In the genomic region with DNA sequence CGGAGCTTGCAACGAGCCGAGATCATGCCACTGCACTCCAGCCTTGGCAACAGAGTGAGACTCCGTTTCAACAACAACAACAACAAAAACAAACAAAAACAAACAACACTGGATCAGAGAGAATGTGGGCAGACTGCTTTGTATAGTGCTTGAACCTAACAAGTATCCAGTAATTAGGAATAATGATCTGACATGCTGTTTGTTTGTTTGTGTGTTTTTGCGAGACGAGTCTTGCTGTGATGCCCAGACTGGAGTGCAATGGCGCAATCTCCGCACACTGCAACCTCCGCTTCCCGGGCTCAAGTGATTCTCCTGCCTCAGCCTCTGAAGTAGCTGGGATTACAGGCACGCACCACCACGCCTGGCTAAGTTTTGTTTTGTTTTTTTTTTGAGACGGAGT, we compare ENCODE assay signal across 27 cellular contexts.
"Had no signal": no experiment of that assay in that cellular context is flagged by ENCODE, and none has a peak within 500 bp of the region (broad histone marks: within the 10 kb centered on the region; RNA-seq: fewer than 3 reads in every experiment).

No MANE protein-coding gene starts in this region.

- H3K27ac ChIP-seq: epithelial cell of prostate, foreskin keratinocyte, heart right ventricle, left lung, neural progenitor cell, parathyroid adenoma, right atrium auricular region, tibial artery, upper lobe of left lung had no signal

- H3K9me3 ChIP-seq: gastroesophageal sphincter, heart right ventricle, left lung, right atrium auricular region, stomach, tibial artery, upper lobe of left lung had no signal

- H3K9me3 Mint-ChIP-seq: mesothelial cell of epicardium; nephron; neural progenitor cell; stimulated activated effector memory CD8-positive, alpha-beta T cell treated with anti-CD3 and anti-CD28 coated beads, Interleukin-12 subunit alpha, Interleukin-12 subunit beta, amount 100 ng/mL, for 72 hours had no signal

- H3K27ac Mint-ChIP-seq: nephron; neural progenitor cell; progenitor cell of endocrine pancreas; stimulated activated effector memory CD8-positive, alpha-beta T cell treated with anti-CD3 and anti-CD28 coated beads, Interleukin-12 subunit alpha, Interleukin-12 subunit beta, amount 100 ng/mL, for 72 hours had no signal

- H3K27me3 ChIP-seq: dorsolateral prefrontal cortex, foreskin keratinocyte, gastroesophageal sphincter, heart right ventricle, left lung, neural progenitor cell, right atrium auricular region, stomach, tibial artery, upper lobe of left lung had no signal

- H3K27me3 Mint-ChIP-seq: naive thymus-derived CD4-positive, alpha-beta T cell; progenitor cell of endocrine pancreas had no signal

- H3K9ac ChIP-seq: neural progenitor cell, parathyroid adenoma had no signal

- DNase-seq: dorsolateral prefrontal cortex; effector CD4-positive, alpha-beta T cell; foreskin keratinocyte; glutamatergic neuron; heart right ventricle; hippocampal formation; left cardiac atrium; left lung; mesenchymal stem cell; naive thymus-derived CD4-positive, alpha-beta T cell; stimulated activated CD4-positive, alpha-beta T cell treated with anti-CD3 and anti-CD28 coated beads, Interleukin-2, amount 100 ng/mL, for 24 hours; stimulated activated CD4-positive, alpha-beta T cell treated with anti-CD3 and anti-CD28 coated beads, Interleukin-4, amount 100 ng/mL, for 24 hours; stimulated activated naive CD4-positive, alpha-beta T cell treated with Interleukin-2 at 50 U/mL for 16 hours; stomach; tibial artery had no signal

- H3K4me1 ChIP-seq: foreskin keratinocyte, neural progenitor cell, right atrium auricular region, tibial artery had no signal

- ATAC-seq: esophagus mucosa; foreskin keratinocyte; gastroesophageal sphincter; heart right ventricle; left cardiac atrium; left lung; naive thymus-derived CD4-positive, alpha-beta T cell; sciatic nerve; stimulated activated effector memory CD8-positive, alpha-beta T cell treated with anti-CD3 and anti-CD28 coated beads, Interleukin-12 subunit alpha, Interleukin-12 subunit beta, amount 100 ng/mL, for 72 hours had no signal

- H3K4me3 ChIP-seq: dorsolateral prefrontal cortex, gastroesophageal sphincter, heart right ventricle, left lung, neural progenitor cell, right atrium auricular region, stomach, tibial artery, upper lobe of left lung had no signal

- H3K4me3 Mint-ChIP-seq: mesothelial cell of epicardium; nephron; neural progenitor cell; stimulated activated effector memory CD8-positive, alpha-beta T cell treated with anti-CD3 and anti-CD28 coated beads, Interleukin-12 subunit alpha, Interleukin-12 subunit beta, amount 100 ng/mL, for 72 hours had no signal
